1 cellular context compared by ENCODE assay signal in genomic region chr6:30163090-30163917, GRCh38.
TF ChIP-seq lines count a peak whose summit lies in the region.

Gene TRIM15, plus strand, starts transcription at chr6:30163546. Its CDS starts 139 bp downstream, at chr6:30163685.

TF ChIP-seq in HepG2, 621 proteins besides CTCF, POLR2A, EP300 and RAD21 (continued from another document and continues in another):
- TF ChIP-seq ZNF800 (CRISPR knock-in tag; IDR thresholded peaks at IDR 0.05), result no peak; the same call in 1 of the 2 replicates
- TF ChIP-seq THAP11 (CRISPR knock-in tag; IDR thresholded peaks at IDR 0.05), result peak; percentile 63
- TF ChIP-seq ZNF615 (CRISPR knock-in tag; IDR thresholded peaks at IDR 0.05; ENCODE audit: borderline replicate concordance), result peak; percentile 93; the same call in 1 of the 2 replicates
- TF ChIP-seq REXO4 (CRISPR knock-in tag; IDR thresholded peaks at IDR 0.05; ENCODE audit: borderline replicate concordance), result no peak
- 0 out of 2 replicates have a peak, but pooled peaks have one; percentile 11 for TF ChIP-seq ZNF513 (CRISPR knock-in tag; conservative IDR thresholded peaks at IDR 0.05)
- peak; percentile 63; the same call in 1 of the 2 replicates for TF ChIP-seq ZBTB8A (CRISPR knock-in tag; IDR thresholded peaks at IDR 0.05; ENCODE audit: borderline replicate concordance, low read depth)
- peak; percentile 85 for TF ChIP-seq GATAD2A (CRISPR knock-in tag; IDR thresholded peaks at IDR 0.05)
- TF ChIP-seq HNF4G (IDR thresholded peaks at IDR 0.05; ENCODE audit: borderline replicate concordance, low read depth, low read length), result peak; percentile 86
- peak; percentile 98 for TF ChIP-seq HNF4G (CRISPR knock-in tag; IDR thresholded peaks at IDR 0.05; ENCODE audit: borderline replicate concordance, low read depth)
- TF ChIP-seq TBL1XR1 (IDR thresholded peaks at IDR 0.05; ENCODE audit: borderline replicate concordance, low read length, partially characterized antibody), result peak; percentile 16
- peak; percentile 86; the same call in 1 of the 2 replicates for TF ChIP-seq ZNF230 (CRISPR knock-in tag; IDR thresholded peaks at IDR 0.05)
- TF ChIP-seq JUNB (CRISPR knock-in tag; IDR thresholded peaks at IDR 0.05; ENCODE audit: borderline replicate concordance), result no peak
- TF ChIP-seq MEIS1 (CRISPR knock-in tag; IDR thresholded peaks at IDR 0.05; ENCODE audit: borderline replicate concordance), result peak; percentile 86
- no peak for TF ChIP-seq ETS1 (CRISPR knock-in tag; IDR thresholded peaks at IDR 0.05)
- no peak for TF ChIP-seq ZBTB49 (CRISPR knock-in tag; IDR thresholded peaks at IDR 0.05; ENCODE audit: borderline replicate concordance)
- no peak for TF ChIP-seq ZNF558 (CRISPR knock-in tag; IDR thresholded peaks at IDR 0.05; ENCODE audit: borderline replicate concordance)
- TF ChIP-seq CBX2 (IDR thresholded peaks at IDR 0.05; ENCODE audit: low read depth, low read length), result no peak
- no peak for TF ChIP-seq CBX2 (CRISPR knock-in tag; IDR thresholded peaks at IDR 0.05; ENCODE audit: low read depth)
- peak; percentile 43; the same call in 1 of the 2 replicates for TF ChIP-seq PBX2 (CRISPR knock-in tag; IDR thresholded peaks at IDR 0.05)
- TF ChIP-seq ZNF251 (CRISPR knock-in tag; IDR thresholded peaks at IDR 0.05), result no peak
- TF ChIP-seq ZNF704 (CRISPR knock-in tag; IDR thresholded peaks at IDR 0.05; ENCODE audit: borderline replicate concordance), result peak; percentile 71
- peak; percentile 46; the same call in 1 of the 2 replicates for TF ChIP-seq ZSCAN22 (CRISPR knock-in tag; IDR thresholded peaks at IDR 0.05)
- TF ChIP-seq MXD3 (CRISPR knock-in tag; IDR thresholded peaks at IDR 0.05), result no peak
- TF ChIP-seq POGZ (CRISPR knock-in tag; IDR thresholded peaks at IDR 0.05), result peak; percentile 65; the same call in 1 of the 2 replicates
- TF ChIP-seq SP140L (CRISPR knock-in tag; IDR thresholded peaks at IDR 0.05; ENCODE audit: borderline replicate concordance), result no peak
- TF ChIP-seq, protein P1, sequence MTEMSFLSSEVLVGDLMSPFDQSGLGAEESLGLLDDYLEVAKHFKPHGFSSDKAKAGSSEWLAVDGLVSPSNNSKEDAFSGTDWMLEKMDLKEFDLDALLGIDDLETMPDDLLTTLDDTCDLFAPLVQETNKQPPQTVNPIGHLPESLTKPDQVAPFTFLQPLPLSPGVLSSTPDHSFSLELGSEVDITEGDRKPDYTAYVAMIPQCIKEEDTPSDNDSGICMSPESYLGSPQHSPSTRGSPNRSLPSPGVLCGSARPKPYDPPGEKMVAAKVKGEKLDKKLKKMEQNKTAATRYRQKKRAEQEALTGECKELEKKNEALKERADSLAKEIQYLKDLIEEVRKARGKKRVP (CRISPR knock-in tag; IDR thresholded peaks at IDR 0.05), result no peak; a peak in 1 of 4 replicates
- TF ChIP-seq, protein P2, sequence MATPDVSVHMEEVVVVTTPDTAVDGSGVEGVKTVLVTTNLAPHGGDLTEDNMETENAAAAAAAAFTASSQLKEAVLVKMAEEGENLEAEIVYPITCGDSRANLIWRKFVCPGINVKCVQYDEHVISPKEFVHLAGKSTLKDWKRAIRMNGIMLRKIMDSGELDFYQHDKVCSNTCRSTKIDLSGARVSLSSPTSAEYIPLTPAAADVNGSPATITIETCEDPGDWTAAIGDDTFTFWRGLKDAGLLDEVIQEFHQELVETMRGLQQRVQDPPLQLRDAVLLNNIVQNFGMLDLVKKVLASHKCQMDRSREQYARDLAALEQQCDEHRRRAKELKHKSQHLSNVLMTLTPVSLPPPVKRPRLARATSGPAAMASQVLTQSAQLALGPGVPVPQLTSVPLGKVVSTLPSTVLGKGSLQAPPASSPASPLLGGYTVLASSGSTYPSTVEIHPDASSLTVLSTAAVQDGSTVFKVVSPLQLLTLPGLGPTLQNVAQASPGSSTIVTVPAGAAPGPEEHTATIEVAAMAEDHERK (CRISPR knock-in tag; IDR thresholded peaks at IDR 0.05; ENCODE audit: low read depth), result no peak
- TF ChIP-seq, protein P3, sequence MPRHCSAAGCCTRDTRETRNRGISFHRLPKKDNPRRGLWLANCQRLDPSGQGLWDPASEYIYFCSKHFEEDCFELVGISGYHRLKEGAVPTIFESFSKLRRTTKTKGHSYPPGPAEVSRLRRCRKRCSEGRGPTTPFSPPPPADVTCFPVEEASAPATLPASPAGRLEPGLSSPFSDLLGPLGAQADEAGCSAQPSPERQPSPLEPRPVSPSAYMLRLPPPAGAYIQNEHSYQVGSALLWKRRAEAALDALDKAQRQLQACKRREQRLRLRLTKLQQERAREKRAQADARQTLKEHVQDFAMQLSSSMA (CRISPR knock-in tag; IDR thresholded peaks at IDR 0.05), result peak; percentile 93
- TF ChIP-seq ZNF841 (CRISPR knock-in tag; IDR thresholded peaks at IDR 0.05; ENCODE audit: borderline replicate concordance), result no peak
- 0 out of 2 replicates have a peak, but pooled peaks have one; percentile 34 for TF ChIP-seq ZNF776 (CRISPR knock-in tag; IDR thresholded peaks at IDR 0.05)
- peak; percentile 58; the same call in 1 of the 2 replicates for TF ChIP-seq ZSCAN25 (CRISPR knock-in tag; IDR thresholded peaks at IDR 0.05)
- TF ChIP-seq TAF1 (CRISPR knock-in tag; IDR thresholded peaks at IDR 0.05), result peak; percentile 81
- TF ChIP-seq ZBTB7A (CRISPR knock-in tag; IDR thresholded peaks at IDR 0.05), result no peak
- TF ChIP-seq, protein P4, sequence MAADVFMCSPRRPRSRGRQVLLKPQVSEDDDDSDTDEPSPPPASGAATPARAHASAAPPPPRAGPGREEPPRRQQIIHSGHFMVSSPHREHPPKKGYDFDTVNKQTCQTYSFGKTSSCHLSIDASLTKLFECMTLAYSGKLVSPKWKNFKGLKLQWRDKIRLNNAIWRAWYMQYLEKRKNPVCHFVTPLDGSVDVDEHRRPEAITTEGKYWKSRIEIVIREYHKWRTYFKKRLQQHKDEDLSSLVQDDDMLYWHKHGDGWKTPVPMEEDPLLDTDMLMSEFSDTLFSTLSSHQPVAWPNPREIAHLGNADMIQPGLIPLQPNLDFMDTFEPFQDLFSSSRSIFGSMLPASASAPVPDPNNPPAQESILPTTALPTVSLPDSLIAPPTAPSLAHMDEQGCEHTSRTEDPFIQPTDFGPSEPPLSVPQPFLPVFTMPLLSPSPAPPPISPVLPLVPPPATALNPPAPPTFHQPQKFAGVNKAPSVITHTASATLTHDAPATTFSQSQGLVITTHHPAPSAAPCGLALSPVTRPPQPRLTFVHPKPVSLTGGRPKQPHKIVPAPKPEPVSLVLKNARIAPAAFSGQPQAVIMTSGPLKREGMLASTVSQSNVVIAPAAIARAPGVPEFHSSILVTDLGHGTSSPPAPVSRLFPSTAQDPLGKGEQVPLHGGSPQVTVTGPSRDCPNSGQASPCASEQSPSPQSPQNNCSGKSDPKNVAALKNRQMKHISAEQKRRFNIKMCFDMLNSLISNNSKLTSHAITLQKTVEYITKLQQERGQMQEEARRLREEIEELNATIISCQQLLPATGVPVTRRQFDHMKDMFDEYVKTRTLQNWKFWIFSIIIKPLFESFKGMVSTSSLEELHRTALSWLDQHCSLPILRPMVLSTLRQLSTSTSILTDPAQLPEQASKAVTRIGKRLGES (CRISPR knock-in tag; IDR thresholded peaks at IDR 0.05; ENCODE audit: borderline replicate concordance), result no peak
- no peak for TF ChIP-seq ZNF451 (CRISPR knock-in tag; IDR thresholded peaks at IDR 0.05)
- TF ChIP-seq ZNF784 (CRISPR knock-in tag; IDR thresholded peaks at IDR 0.05; ENCODE audit: borderline replicate concordance), result peak; percentile 44; the same call in 1 of the 2 replicates
- 0 out of 2 replicates have a peak, but pooled peaks have one; percentile 70 for TF ChIP-seq ZNF235 (CRISPR knock-in tag; IDR thresholded peaks at IDR 0.05; ENCODE audit: borderline replicate concordance)
- TF ChIP-seq ZNF205 (CRISPR knock-in tag; IDR thresholded peaks at IDR 0.05), result no peak
- TF ChIP-seq DPF2 (CRISPR knock-in tag; IDR thresholded peaks at IDR 0.05; ENCODE audit: borderline replicate concordance, low read depth), result no peak
- TF ChIP-seq ZNF570 (CRISPR knock-in tag; IDR thresholded peaks at IDR 0.05; ENCODE audit: borderline replicate concordance), result 0 out of 2 replicates have a peak, but pooled peaks have one; percentile 48
